In the genomic region with DNA sequence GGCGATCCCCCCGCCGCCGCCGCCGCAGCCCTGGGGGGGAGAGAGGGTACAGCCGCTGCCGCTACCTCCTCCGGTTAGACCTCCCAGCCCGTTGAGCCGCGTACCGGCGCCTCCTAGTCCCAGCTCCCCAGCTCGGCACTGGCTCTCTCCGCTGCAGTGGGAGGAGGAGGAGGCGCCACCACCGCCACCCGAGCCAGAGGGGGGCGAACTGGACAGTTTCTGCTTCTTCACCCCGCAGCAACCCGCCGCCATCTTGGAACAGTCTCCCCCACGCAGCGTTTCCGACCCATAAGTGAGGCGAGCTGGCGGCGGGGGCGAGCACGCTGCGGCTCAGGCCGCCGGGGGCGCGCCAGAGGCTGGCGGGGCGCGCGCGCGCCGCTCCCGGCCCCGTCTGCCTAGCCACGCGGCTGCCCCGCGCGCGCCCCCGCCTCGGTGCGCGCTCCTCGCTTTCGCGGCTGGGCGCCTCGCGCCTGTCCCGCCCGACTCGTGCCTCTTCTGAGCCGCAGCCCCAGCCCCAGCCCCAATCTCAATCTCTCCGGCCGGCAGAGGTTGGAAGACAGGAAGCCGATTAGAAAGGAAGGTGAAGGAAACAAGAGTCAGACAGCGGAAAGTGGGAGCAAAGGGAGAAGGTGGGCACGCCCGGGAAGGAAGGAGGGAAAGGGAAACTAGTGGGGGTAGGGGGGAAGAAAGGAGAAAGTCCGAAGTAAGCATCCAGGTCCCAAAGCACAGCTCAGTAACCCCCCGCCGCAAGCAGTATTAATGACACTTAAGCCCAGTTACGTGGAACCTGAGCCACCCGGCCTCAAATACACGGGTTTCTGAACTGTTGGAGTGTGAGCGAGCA, we compare ENCODE assay signal across 8 cellular contexts. TPM values are rescaled to one million over a fixed set of nuclear protein-coding genes. Genes with fewer than 3 reads are reported as not detected.
DNase-seq lines count a peak whose midpoint lies in the region; ATAC-seq, FAIRE-seq and TF ChIP-seq lines count a peak whose summit lies in the region.

TSS of gene AMMECR1 (minus strand) at position 266 of the 844 bp plus-strand sequence. CDS start at position 252, 14 bp downstream.

- H3K4me1 ChIP-seq in keratinocyte (ENCODE audit: control insufficient read depth, extremely low read depth, insufficient read depth, low read length) = peaks cover 4% of the 10 kb centered on the region

- H3K27me3 ChIP-seq in AG04450 (ENCODE audit: control insufficient read depth, insufficient read depth, low read length) (no peaks in the 10 kb centered on the region), keratinocyte (ENCODE audit: control insufficient read depth, extremely low read depth, insufficient read depth, low read length) (no peaks in the 10 kb centered on the region)

- no peak for FAIRE-seq in keratinocyte (lab: Jason Lieb, UNC)

- H3K4me2 ChIP-seq in keratinocyte (ENCODE audit: control insufficient read depth, extremely low read depth, insufficient read depth, low read depth, low read length) = peak within 1 kb of the TSS; percentile 62

- peak within 1 kb of the TSS; percentile 78 for H3K4me3 ChIP-seq in AG04450 (ENCODE audit: low read depth, low read length)
- peak within 1 kb of the TSS; percentile 76 to 79 (median 79) for H3K4me3 ChIP-seq in keratinocyte (ENCODE audit: control insufficient read depth in 2 of 3, extremely low read depth in 1 of 3, insufficient read depth in 2 of 3, low read depth in 1 of 3, low read length in 3 of 3)

- no peaks in the 10 kb centered on the region for H3K36me3 ChIP-seq in keratinocyte (ENCODE audit: control insufficient read depth in 2 of 2, extremely low read depth in 1 of 2, insufficient read depth in 2 of 2, low read length in 2 of 2)

- ATAC-seq in GM18909 (IDR thresholded peaks at IDR 0.05; ENCODE audit: poor library complexity, unreplicated experiment) (peak; percentile 74), HG03139 (IDR thresholded peaks at IDR 0.05; ENCODE audit: unreplicated experiment) (peak; percentile 65), activated B cell treated with CpG ODN at 0.5 μM for 24 hours (ENCODE audit: low read depth) (peak; percentile 85)

- H3K9me3 Mint-ChIP-seq in activated B cell treated with CpG ODN at 0.5 μM for 24 hours = no peaks in the 10 kb centered on the region

- H3K36me3 Mint-ChIP-seq in activated B cell treated with CpG ODN at 0.5 μM for 24 hours (ENCODE audit: low read depth) = peaks cover 2% of the 10 kb centered on the region

- dilution Hi-C loops in keratinocyte (cut with MboI; ENCODE audit: extremely low pct_ligation_motif_present, low sequenced_read_pairs) = no loop called here

- H3K4me1 Mint-ChIP-seq in activated B cell treated with CpG ODN at 0.5 μM for 24 hours = peaks cover 31% of the 10 kb centered on the region

- no peaks in the 10 kb centered on the region for H3K27me3 Mint-ChIP-seq in activated B cell treated with CpG ODN at 0.5 μM for 24 hours

- CTCF ChIA-PET in AG04450 (lab: Charles Lee) = interaction anchor here (0.6 to 1.3 kb wide), 2 partner anchors 158 to 171 kb away, joined by 3 to 4 read pairs; no protein-coding TSS in a partner anchor
- CTCF ChIA-PET in activated B cell treated with CpG ODN at 0.5 μM for 24 hours (lab: Charles Lee) = interaction anchor here (1.0 to 1.3 kb wide), 2 partner anchors 157 to 163 kb away, joined by 3 read pairs; no protein-coding TSS in a partner anchor

- H3K9ac ChIP-seq in keratinocyte (ENCODE audit: control insufficient read depth, extremely low read depth, insufficient read depth, low read length) = peak within 1 kb of the TSS; percentile 85

- intact Hi-C loops in activated B cell treated with CpG ODN at 0.5 μM for 24 hours (cut with micrococcal nuclease) = loop anchor here (1.0 to 5.0 kb wide), 8 partner anchors 23 to 1364 kb away; partner anchors contain the start of genes ALG13, NXT2 and TMEM164

- H3K9me3 ChIP-seq in AG04450 (ENCODE audit: control insufficient read depth, insufficient read depth, low read length) (no peaks in the 10 kb centered on the region; the same call in 1 of the 2 replicates), keratinocyte (ENCODE audit: control insufficient read depth, low read depth, low read length) (no peaks in the 10 kb centered on the region)

- H3K4me3 Mint-ChIP-seq in activated B cell treated with CpG ODN at 0.5 μM for 24 hours = peak within 1 kb of the TSS; percentile 94

- H3K27ac ChIP-seq in AG04450 (ENCODE audit: low read depth, low read length) = peak within 1 kb of the TSS; percentile 77
- H3K27ac ChIP-seq in caudate nucleus (ENCODE audit: low read depth, low read length) = peak within 1 kb of the TSS; percentile 48
- H3K27ac ChIP-seq in keratinocyte (ENCODE audit: control insufficient read depth, insufficient read depth, low read length) = peak within 1 kb of the TSS; percentile 78

- peak; percentile 41 for DNase-seq in AG04450 (ENCODE audit: low read depth, low spot score)
- DNase-seq in NCI-H2227 (lab: John Stamatoyannopoulos, UW; ENCODE audit: unreplicated experiment) = peak; percentile 91
- DNase-seq in activated B cell treated with CpG ODN at 0.5 μM for 24 hours = peak; percentile 74
- peak in 60 of 61 donors; percentile 1 to 81 (median 51) for DNase-seq in caudate nucleus (lab: John Stamatoyannopoulos, UW)
- no peak for DNase-seq in keratinocyte (ENCODE audit: low read depth, low spot score)
- peak; percentile 71 for DNase-seq in stimulated activated CD4-positive, alpha-beta T cell treated with anti-CD3 and anti-CD28 coated beads, Interleukin-12 subunit alpha, Interleukin-12 subunit beta, amount 100 ng/mL, for 4 hours

- peak within 1 kb of the TSS; percentile 97 for H3K27ac Mint-ChIP-seq in activated B cell treated with CpG ODN at 0.5 μM for 24 hours

- H2AFZ ChIP-seq in keratinocyte (ENCODE audit: control insufficient read depth, low read length) = peak within 1 kb of the TSS; percentile 22

- no peaks in the 10 kb centered on the region for H4K20me1 ChIP-seq in keratinocyte (ENCODE audit: control insufficient read depth, extremely low read depth, insufficient read depth, low read length)

- H3K79me2 ChIP-seq in keratinocyte (ENCODE audit: control insufficient read depth, insufficient read depth, low read length) = peaks cover 43% of the 10 kb centered on the region

- POLR2A ChIA-PET in AG04450 (lab: Yijun Ruan, JAX) = interaction anchor here (0.6 to 1.3 kb wide), 5 partner anchors 30 to 280 kb away, joined by 3 to 9 read pairs (median 5); no protein-coding TSS in a partner anchor
- POLR2A ChIA-PET in activated B cell treated with CpG ODN at 0.5 μM for 24 hours (lab: Charles Lee) = interaction anchor here (0.8 to 3.7 kb wide), 9 partner anchors 23 to 1363 kb away, joined by 3 to 14 read pairs (median 5); partner anchors contain the start of genes ACSL4 and ALG13

- TF ChIP-seq CTCF in AG04450 (IDR thresholded peaks at IDR 0.05; ENCODE audit: low read depth, low read length) (no peak), activated B cell treated with CpG ODN at 0.5 μM for 24 hours (IDR thresholded peaks at IDR 0.05) (no peak), keratinocyte (optimal IDR thresholded peaks at IDR 0.05 in 1 of 3, IDR thresholded peaks at IDR 0.05 in 1 of 3, conservative IDR thresholded peaks at IDR 0.05 in 1 of 3; ENCODE audit: extremely low read depth in 1 of 3, insufficient read depth in 2 of 3, low read length in 3 of 3) (no peak)

- no peaks in the 10 kb centered on the region for H3K9me1 ChIP-seq in keratinocyte (ENCODE audit: control insufficient read depth, extremely low read depth, insufficient read depth, low read length)

RNA-seq across cellular contexts. Expression of gene AMMECR1, which starts in this region (rescaled TPM):
- polyA plus RNA-seq in AG04450 (2011; rRNA removed) (10.2 and 13.0 TPM in 2 replicates), keratinocyte (9.5 to 15.5 TPM (median 10.6 TPM) in 3 replicates)
- 12.2 TPM in 2 replicates for polyA minus RNA-seq in AG04450 (2011; rRNA and poly(A)+ RNA removed)
- 9.0 and 10.8 TPM in 2 replicates for total RNA-seq in activated B cell treated with CpG ODN at 0.5 μM for 24 hours
- polyA plus RNA-seq in keratinocyte (2011; ENCODE audit: low read depth) = 12.0 TPM
- polyA plus RNA-seq in keratinocyte (2011; cell fraction: cytosol; rRNA removed) = 7.5 and 15.8 TPM in 2 replicates
- polyA plus RNA-seq in keratinocyte (2011; cell fraction: nucleus; rRNA removed) = 13.5 and 15.4 TPM in 2 replicates
- polyA plus RNA-seq in keratinocyte (2012; ENCODE audit: low replicate concordance) = 11.0 and 13.6 TPM in 2 replicates
- polyA minus RNA-seq in keratinocyte = 12.6 to 20.7 TPM (median 17.6 TPM) in 3 replicates
- polyA minus RNA-seq in keratinocyte (2011; cell fraction: cytosol; rRNA and poly(A)+ RNA removed) = 7.1 TPM
- polyA minus RNA-seq in keratinocyte (2011; cell fraction: nucleus; rRNA and poly(A)+ RNA removed) = 10.0 and 20.6 TPM in 2 replicates
